9 cellular contexts compared by ENCODE assay signal in genomic region chr6:98835149-98836024, GRCh38. TPM values are rescaled to one million over a fixed set of nuclear protein-coding genes. Genes with fewer than 3 reads are reported as not detected.
DNase-seq lines count a peak whose midpoint lies in the region; ATAC-seq, FAIRE-seq and TF ChIP-seq lines count a peak whose summit lies in the region.
"Had no signal": no experiment of that assay in that cellular context is flagged by ENCODE, and none has a peak within 500 bp of the region (broad histone marks: within the 10 kb centered on the region; RNA-seq: fewer than 3 reads in every experiment).

No MANE protein-coding gene starts in this region.

- H3K27ac ChIP-seq in HUES48 (ENCODE audit: low read depth, low read length), result no peak overlapping the region

- H3K9me3 ChIP-seq in HUES48 (ENCODE audit: control insufficient read depth, insufficient read depth, low read length), result no peaks in the 10 kb centered on the region

- peaks cover 53% of the 10 kb centered on the region for H3K4me1 ChIP-seq in HUES48 (ENCODE audit: control insufficient read depth, insufficient read depth, low read length)

- H3K36me3 ChIP-seq in HUES48 (ENCODE audit: control insufficient read depth, insufficient read depth, low read length), result no peaks in the 10 kb centered on the region

- peaks cover 96% of the 10 kb centered on the region for H3K27me3 ChIP-seq in HUES48 (ENCODE audit: control insufficient read depth, insufficient read depth, low read length)

- H3K4me1 Mint-ChIP-seq in neural crest cell, result peaks cover 54% of the 10 kb centered on the region

- no peak overlapping the region for H3K9ac ChIP-seq in HUES48 (ENCODE audit: low read depth, low read length)

- H3K9me3 Mint-ChIP-seq in neural crest cell, result no peaks in the 10 kb centered on the region

- no peak for FAIRE-seq in RCC 7860 (lab: Jason Lieb, UNC)
- FAIRE-seq: endometrium had no signal

- H3K4me3 Mint-ChIP-seq in neural crest cell, result peak overlapping the region; percentile 98

- peak overlapping the region; percentile 96 for H3K27ac Mint-ChIP-seq in neural crest cell (ENCODE audit: unreplicated experiment)

- H3K36me3 Mint-ChIP-seq in neural crest cell (ENCODE audit: low read depth), result peaks cover 38% of the 10 kb centered on the region

- DNase-seq in COLO668 (lab: John Stamatoyannopoulos, UW; ENCODE audit: unreplicated experiment) (peak; percentile 51), astrocyte of the spinal cord (ENCODE audit: low read depth, low spot score) (no peak), neural crest cell (ENCODE audit: low read depth, low spot score) (no peak), RCC 7860 (ENCODE audit: low spot score) (no peak), HT-29 (ENCODE audit: low spot score) (no peak)

- ATAC-seq in GM21825 (IDR thresholded peaks at IDR 0.05; ENCODE audit: unreplicated experiment), result no peak
- ATAC-seq in HG03565 (IDR thresholded peaks at IDR 0.05; ENCODE audit: unreplicated experiment), result no peak

- peaks cover 77% of the 10 kb centered on the region for H3K27me3 Mint-ChIP-seq in neural crest cell (ENCODE audit: low read depth)

- TF ChIP-seq CTCF in astrocyte of the spinal cord (IDR thresholded peaks at IDR 0.05; ENCODE audit: low read depth, low read length), result no peak
- no peak for TF ChIP-seq CTCF in neural crest cell (conservative IDR thresholded peaks at IDR 0.05)

- peak overlapping the region; percentile 42 for H3K4me3 ChIP-seq in HUES48 (ENCODE audit: low read depth, low read length)
- peak overlapping the region; percentile 49 for H3K4me3 ChIP-seq in astrocyte of the spinal cord (ENCODE audit: low read depth, low read length)

- in situ Hi-C loops in astrocyte of the spinal cord (cut with HindIII; ENCODE audit: low sequenced_read_pairs), result no loop called here

RNA-seq across cellular contexts. Expression of gene POU3F2, which starts 1.0 kb away (rescaled TPM):
- 111 and 114 TPM in 2 replicates for total RNA-seq in neural crest cell
- not detected in 2 replicates for total RNA-seq in HT-29 (2014; rRNA removed; shearing (Covaris generic))

Comparison
In these comparisons a context has a peak if more than half of its experiments do, and no peak if none do; other contexts are left out.
1. RNA of gene POU3F2, which starts 1.0 kb away (total RNA-seq): 111 to 114 TPM in neural crest cell; not detected in HT-29; every median in the first group is over 100 times any median in the second.